ENCODE assay signal across 12 cellular contexts in genomic region chr4:139900964-139901376, GRCh38.
A peak's percentile ranks its signal among the peaks of the same experiment; 100 is the strongest.
DNase-seq lines count a peak whose midpoint lies in the region; ATAC-seq, FAIRE-seq and TF ChIP-seq lines count a peak whose summit lies in the region.
"Had no signal": no experiment of that assay in that cellular context is flagged by ENCODE, and none has a peak within 500 bp of the region (broad histone marks: within the 10 kb centered on the region; RNA-seq: fewer than 3 reads in every experiment).

No MANE protein-coding gene starts in this region.

- H3K23me2 ChIP-seq in H1 (ENCODE audit: low read depth, low read length), result no peaks in the 10 kb centered on the region

- no peak overlapping the region for H3K4me3 Mint-ChIP-seq in CD4-positive, CD25-positive, alpha-beta regulatory T cell
- no peak overlapping the region for H3K4me3 Mint-ChIP-seq in nephron progenitor cell
- H3K4me3 Mint-ChIP-seq: CD4-positive, alpha-beta T cell; stimulated activated memory B cell treated with anti-CD40 and anti-IgM and Interleukin-4, amounts not matched to agents 10 μg/mL and 1 μg/mL and 100 μg/mL, for 72 hours had no signal

- H2BK20ac ChIP-seq in H1 (ENCODE audit: low read length), result no peak overlapping the region

- peak overlapping the region in 1 of 3 donors; percentile 72 for H3K27ac Mint-ChIP-seq in CD4-positive, CD25-positive, alpha-beta regulatory T cell
- H3K27ac Mint-ChIP-seq in nephron progenitor cell, result peak overlapping the region; percentile 98
- H3K27ac Mint-ChIP-seq: CD4-positive, alpha-beta T cell; stimulated activated memory B cell treated with anti-CD40 and anti-IgM and Interleukin-4, amounts not matched to agents 10 μg/mL and 1 μg/mL and 100 μg/mL, for 72 hours had no signal

- H3K18ac ChIP-seq in H1 (ENCODE audit: extremely low read depth, low read length), result no peak overlapping the region

- H4K20me1 ChIP-seq in H1 (replicated peaks in 1 of 2; ENCODE audit: control insufficient read depth in 1 of 2, insufficient read depth in 2 of 2, low read length in 2 of 2), result no peaks in the 10 kb centered on the region

- no peak for TF ChIP-seq EP300 in H1 (IDR thresholded peaks at IDR 0.05; ENCODE audit: borderline replicate concordance in 1 of 2, low read depth in 2 of 2, low read length in 2 of 2)

- no peak overlapping the region for H2AK5ac ChIP-seq in H1 (ENCODE audit: low read depth, low read length)

- peak; percentile 49 to 55 for ATAC-seq in CD4-positive, CD25-positive, alpha-beta regulatory T cell (ENCODE audit: low read depth in 2 of 2)
- ATAC-seq in GM18498 (IDR thresholded peaks at IDR 0.05; ENCODE audit: unreplicated experiment), result no peak
- ATAC-seq: stimulated activated memory B cell treated with anti-CD40 and anti-IgM and Interleukin-4, amounts not matched to agents 10 μg/mL and 1 μg/mL and 100 μg/mL, for 72 hours had no signal

- H3K27me3 ChIP-seq in CD4-positive, CD25-positive, alpha-beta regulatory T cell (ENCODE audit: control insufficient read depth, insufficient read depth, low read length), result no peaks in the 10 kb centered on the region
- H3K27me3 ChIP-seq in H1 (replicated peaks in 1 of 4; ENCODE audit: control insufficient read depth in 3 of 4, extremely low read depth in 1 of 4, insufficient read depth in 3 of 4, low read length in 3 of 4), result no peaks in the 10 kb centered on the region
- H3K27me3 ChIP-seq: right atrium auricular region had no signal

- H3K79me2 ChIP-seq in H1 (ENCODE audit: control insufficient read depth in 1 of 2, insufficient read depth in 2 of 2, low read length in 2 of 2), result no peaks in the 10 kb centered on the region

- no peaks in the 10 kb centered on the region; the same call in 1 of the 2 replicates for H3K79me1 ChIP-seq in H1 (ENCODE audit: low read depth, low read length)

- no peak overlapping the region for H4K8ac ChIP-seq in H1 (ENCODE audit: extremely low read depth, insufficient read depth, low read length)

- no peak overlapping the region for H3K27ac ChIP-seq in CD4-positive, CD25-positive, alpha-beta regulatory T cell (ENCODE audit: insufficient read depth, low read length, poor library complexity, severe bottlenecking)
- H3K27ac ChIP-seq in H1 (ENCODE audit: low read depth, low read length), result no peak overlapping the region
- H3K27ac ChIP-seq: right atrium auricular region had no signal

- H2AFZ ChIP-seq in H1 (ENCODE audit: low read length), result no peak overlapping the region

- H3K36me3 Mint-ChIP-seq in CD4-positive, CD25-positive, alpha-beta regulatory T cell, result no peaks in the 10 kb centered on the region
- peaks cover 28% of the 10 kb centered on the region for H3K36me3 Mint-ChIP-seq in nephron progenitor cell (ENCODE audit: low read depth)
- H3K36me3 Mint-ChIP-seq: stimulated activated memory B cell treated with anti-CD40 and anti-IgM and Interleukin-4, amounts not matched to agents 10 μg/mL and 1 μg/mL and 100 μg/mL, for 72 hours had no signal

- DNase-seq in CD4-positive, CD25-positive, alpha-beta regulatory T cell, result peak in 1 of 3 donors; percentile 79
- DNase-seq in HT1080 (ENCODE audit: low read depth) (peak; percentile 15), H1 (ENCODE audit: low read depth in 1 of 2, low spot score in 2 of 2) (no peak), nephron progenitor cell (no peak), NCI-H1105 (lab: John Stamatoyannopoulos, UW) (no peak), NCI-H226 (no peak)
- DNase-seq: amygdala; CD4-positive, alpha-beta T cell; stimulated activated CD4-positive, alpha-beta T cell treated with anti-CD3 and anti-CD28 coated beads, Interleukin-2, amount 100 ng/mL, for 48 hours had no signal

- no peak overlapping the region for H3K4me3 ChIP-seq in CD4-positive, CD25-positive, alpha-beta regulatory T cell (ENCODE audit: low read depth, low read length)
- no peak overlapping the region for H3K4me3 ChIP-seq in H1 (ENCODE audit: extremely low read depth in 1 of 4, insufficient read depth in 2 of 4, low read depth in 3 of 4, low read length in 4 of 4)
- H3K4me3 ChIP-seq: right atrium auricular region had no signal

- H2BK120ac ChIP-seq in H1 (replicated peaks; ENCODE audit: low read depth, low read length), result no peak overlapping the region

- H3K9me3 Mint-ChIP-seq in CD4-positive, CD25-positive, alpha-beta regulatory T cell, result no peaks in the 10 kb centered on the region
- peaks cover 23% of the 10 kb centered on the region for H3K9me3 Mint-ChIP-seq in nephron progenitor cell

- TF ChIP-seq CTCF in H1 (IDR thresholded peaks at IDR 0.05; ENCODE audit: control extremely low read depth in 1 of 3, insufficient read depth in 1 of 3, low read depth in 1 of 3, low read length in 3 of 3) (no peak), nephron progenitor cell (IDR thresholded peaks at IDR 0.05) (no peak)

- H3K9ac ChIP-seq in H1 (replicated peaks in 1 of 4; ENCODE audit: extremely low read depth in 1 of 4, low read depth in 3 of 4, low read length in 3 of 4), result peak overlapping the region in 1 of 4 experiments; percentile 25; a peak in 1 of 7 replicates

- TF ChIP-seq RAD21 in H1 (IDR thresholded peaks at IDR 0.05 in 1 of 2, conservative IDR thresholded peaks at IDR 0.05 in 1 of 2; ENCODE audit: low read depth in 2 of 2, low read length in 2 of 2), result no peak

- H3K14ac ChIP-seq in H1 (ENCODE audit: insufficient read length), result no peak overlapping the region

- H3K4me2 ChIP-seq in H1 (ENCODE audit: insufficient read depth in 1 of 2, low read depth in 2 of 2, low read length in 2 of 2), result no peak overlapping the region; a peak in 1 of 4 replicates

- 86% methylated on average over 2 of the region's 2 CpGs; no CpG with 5 or more reads in 1 of the 2 experiments for WGBS in H1 (ENCODE audit: extremely low coverage in 1 of 2, insufficient coverage in 1 of 2, insufficient read length in 1 of 2, insufficient replicate concordance in 2 of 2, low coverage in 1 of 2, low lambda C conversion rate in 2 of 2, missing lambda C conversion rate in 1 of 2), 2 experiments

- H2BK12ac ChIP-seq in H1 (ENCODE audit: low read depth, low read length), result 0 out of 2 replicates have a peak overlapping the region, but pooled peaks have one; percentile 19

- CTCF ChIA-PET in H1 (lab: Charles Lee; ENCODE audit: partially characterized antibody), result interaction anchor here (0.9 to 1.7 kb wide), 3 partner anchors 8 to 14 kb away, joined by 3 to 4 read pairs (median 4); no protein-coding TSS in a partner anchor

- H3K27me3 Mint-ChIP-seq in CD4-positive, CD25-positive, alpha-beta regulatory T cell, result peaks cover 4% of the 10 kb centered on the region
- H3K27me3 Mint-ChIP-seq in nephron progenitor cell (ENCODE audit: low read depth, poor library complexity), result peaks cover 4% of the 10 kb centered on the region
- H3K27me3 Mint-ChIP-seq: CD4-positive, alpha-beta T cell; stimulated activated memory B cell treated with anti-CD40 and anti-IgM and Interleukin-4, amounts not matched to agents 10 μg/mL and 1 μg/mL and 100 μg/mL, for 72 hours had no signal

- no peaks in the 10 kb centered on the region for H3K36me3 ChIP-seq in CD4-positive, CD25-positive, alpha-beta regulatory T cell (ENCODE audit: control insufficient read depth, insufficient read depth, low read length)
- H3K36me3 ChIP-seq in H1 (ENCODE audit: control insufficient read depth in 2 of 4, insufficient read depth in 4 of 4, low read length in 3 of 4), result no peaks in the 10 kb centered on the region
- H3K36me3 ChIP-seq: right atrium auricular region had no signal

- no peak for TF ChIP-seq POLR2A in H1 (IDR thresholded peaks at IDR 0.05; ENCODE audit: control extremely low read depth in 1 of 2, low read depth in 2 of 2, low read length in 2 of 2)

- FAIRE-seq in H1 (lab: Jason Lieb, UNC), result no peak

- H3K23ac ChIP-seq in H1 (ENCODE audit: insufficient read length), result no peak overlapping the region

- H3K4me1 Mint-ChIP-seq in CD4-positive, CD25-positive, alpha-beta regulatory T cell, result peaks cover 0 to 8% (median 1%) of the 10 kb centered on the region in 4 donors
- peaks cover 48% of the 10 kb centered on the region for H3K4me1 Mint-ChIP-seq in nephron progenitor cell
- H3K4me1 Mint-ChIP-seq: stimulated activated memory B cell treated with anti-CD40 and anti-IgM and Interleukin-4, amounts not matched to agents 10 μg/mL and 1 μg/mL and 100 μg/mL, for 72 hours had no signal

- H3K56ac ChIP-seq in H1 (replicated peaks; ENCODE audit: insufficient read length, low read depth, low read length), result no peak overlapping the region

- H2BK15ac ChIP-seq in H1 (ENCODE audit: low read length), result no peak overlapping the region

- H2BK5ac ChIP-seq in H1 (ENCODE audit: low read depth, low read length), result no peak overlapping the region

- no peak overlapping the region for H3K4ac ChIP-seq in H1 (replicated peaks; ENCODE audit: insufficient read length, low read depth, low read length)

- no peak overlapping the region for H4K5ac ChIP-seq in H1 (ENCODE audit: insufficient read length, low read depth, low read length)

- no peak overlapping the region for H4K91ac ChIP-seq in H1 (replicated peaks; ENCODE audit: insufficient read length, low read length)

- no peaks in the 10 kb centered on the region for H3K9me3 ChIP-seq in CD4-positive, CD25-positive, alpha-beta regulatory T cell (ENCODE audit: control insufficient read depth in 2 of 2, low read length in 2 of 2)
- peaks cover 0 to 2% of the 10 kb centered on the region in 2 experiments; a peak in 1 of 4 replicates for H3K9me3 ChIP-seq in H1 (ENCODE audit: insufficient read depth in 2 of 2, low read depth in 1 of 2, low read length in 1 of 2)
- H3K9me3 ChIP-seq: right atrium auricular region had no signal

- no peaks in the 10 kb centered on the region for H3K4me1 ChIP-seq in CD4-positive, CD25-positive, alpha-beta regulatory T cell (ENCODE audit: control insufficient read depth, insufficient read depth, low read length, poor library complexity, severe bottlenecking)
- H3K4me1 ChIP-seq in H1 (replicated peaks in 1 of 4; ENCODE audit: control insufficient read depth in 3 of 4, insufficient read depth in 4 of 4, low read length in 3 of 4), result peaks cover 3 to 15% (median 6%) of the 10 kb centered on the region in 4 experiments

- POLR2A ChIA-PET in H1 (lab: Charles Lee; ENCODE audit: partially characterized antibody), result no interaction called here

TF ChIP-seq in H1, 55 proteins besides CTCF, POLR2A, EP300 and RAD21 (continues in another document):
- TF ChIP-seq CHD1 (IDR thresholded peaks at IDR 0.05; ENCODE audit: low read depth, low read length) (no peak), PHF8 (conservative IDR thresholded peaks at IDR 0.05; ENCODE audit: low read depth, low read length) (no peak), JUND (IDR thresholded peaks at IDR 0.05; ENCODE audit: low read length) (no peak), ZNF274 (IDR thresholded peaks at IDR 0.05; ENCODE audit: borderline replicate concordance, extremely low read depth, low read length) (no peak), SIRT6 (IDR thresholded peaks at IDR 0.05; ENCODE audit: low read length) (no peak), SAP30 (IDR thresholded peaks at IDR 0.05; ENCODE audit: insufficient read depth, insufficient replicate concordance, low read length) (no peak), RBBP5 (IDR thresholded peaks at IDR 0.05; ENCODE audit: borderline replicate concordance, low read depth, low read length) (no peak)
- TF ChIP-seq, protein P1, sequence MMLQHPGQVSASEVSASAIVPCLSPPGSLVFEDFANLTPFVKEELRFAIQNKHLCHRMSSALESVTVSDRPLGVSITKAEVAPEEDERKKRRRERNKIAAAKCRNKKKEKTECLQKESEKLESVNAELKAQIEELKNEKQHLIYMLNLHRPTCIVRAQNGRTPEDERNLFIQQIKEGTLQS (IDR thresholded peaks at IDR 0.05; ENCODE audit: insufficient read depth, low read depth, low read length), result no peak
